Comparison of ENCODE assay signal across 8 cellular contexts in genomic region chr6:34247481-34248197, GRCh38. TPM values are rescaled to one million over a fixed set of nuclear protein-coding genes. Genes with fewer than 3 reads are reported as not detected.
DNase-seq lines count a peak whose midpoint lies in the region; ATAC-seq and TF ChIP-seq lines count a peak whose summit lies in the region.

No MANE protein-coding gene starts in this region.

- no peak for TF ChIP-seq CTCF in GM12864 (IDR thresholded peaks at IDR 0.05; ENCODE audit: low read depth, low read length, missing control alignments)
- TF ChIP-seq CTCF in PC-3 (conservative IDR thresholded peaks at IDR 0.05; ENCODE audit: low read depth, low read length): no peak
- TF ChIP-seq CTCF in retinal pigment epithelial cell (conservative IDR thresholded peaks at IDR 0.05; ENCODE audit: low read depth, low read length): no peak

- no TSS peak for BruUV-seq in PC-3 (replicated peaks; lab: Mats Ljungman, UMichigan)

- H3K9me3 ChIP-seq in PC-3 (ENCODE audit: low read length): no peaks in the 10 kb centered on the region

- intact Hi-C loops in PC-3 (cut with micrococcal nuclease): loop anchor here (2.0 to 5.0 kb wide), 3 partner anchors 93 to 360 kb away; no protein-coding TSS in a partner anchor

- H3K36me3 ChIP-seq in PC-3 (ENCODE audit: low read depth, low read length): peaks cover 15% of the 10 kb centered on the region; the same call in 1 of the 2 replicates

- DNase-seq in GM12864 (ENCODE audit: low read depth) (no peak), PC-3 (peak; percentile 52), erythroblast (lab: John Stamatoyannopoulos, UW) (peak; percentile 44 to 62), retinal pigment epithelial cell (ENCODE audit: low read depth) (no peak), cortex of kidney (lab: John Stamatoyannopoulos, UW) (no peak), germinal center (ENCODE audit: low spot score) (no peak), globus pallidus (ENCODE audit: low spot score) (no peak), DMS114 treated with DMSO at 0.1 percent for 48 hours (lab: John Stamatoyannopoulos, UW; ENCODE audit: unreplicated experiment) (no peak)

- H3K9ac ChIP-seq in PC-3 (ENCODE audit: low read length): no peak overlapping the region

- H3K4me1 ChIP-seq in PC-3 (ENCODE audit: insufficient read depth, low read length): peaks cover 67% of the 10 kb centered on the region

- no peaks in the 10 kb centered on the region for H3K27me3 ChIP-seq in PC-3 (ENCODE audit: low read length)

- ATAC-seq in PC-3: no peak

- POLR2A ChIA-PET in PC-3 (lab: Charles Lee; ENCODE audit: unreplicated experiment): interaction anchor here (0.7 kb wide), 1 partner anchor 23 kb away, joined by 3 read pairs; no protein-coding TSS in a partner anchor

- H3K79me2 ChIP-seq in PC-3 (ENCODE audit: low read length): peaks cover 13% of the 10 kb centered on the region; the same call in 1 of the 2 replicates

- 0 out of 2 replicates have a peak, but pooled peaks cover 3% of the 10 kb centered on the region for H4K20me1 ChIP-seq in PC-3 (ENCODE audit: low read length)

- no peaks in the 10 kb centered on the region for H3K9me2 ChIP-seq in PC-3 (replicated peaks; ENCODE audit: low read length)

- CTCF ChIA-PET in PC-3 (lab: Charles Lee): interaction anchor here (0.9 to 3.5 kb wide), 3 partner anchors 52 to 167 kb away, joined by 3 to 34 read pairs (median 3); no protein-coding TSS in a partner anchor

- peaks cover 16% of the 10 kb centered on the region for H3F3A ChIP-seq in PC-3 (ENCODE audit: low read length, unreplicated experiment)

- peak overlapping the region; percentile 94 for H3K4me2 ChIP-seq in PC-3 (ENCODE audit: low read length)

- H3K4me3 ChIP-seq in GM12864 (ENCODE audit: low read depth, low read length): peak overlapping the region; percentile 87; the same call in 1 of the 2 replicates
- peak overlapping the region; percentile 79 for H3K4me3 ChIP-seq in PC-3 (ENCODE audit: low read length)
- H3K4me3 ChIP-seq in retinal pigment epithelial cell (ENCODE audit: low read length): peak overlapping the region; percentile 81

- peak overlapping the region; percentile 60 for H3K27ac ChIP-seq in PC-3 (ENCODE audit: low read length)

- no peak for TF ChIP-seq POLR2A in erythroblast (IDR thresholded peaks at IDR 0.05; ENCODE audit: low read length)

- no peak overlapping the region for H2AFZ ChIP-seq in PC-3 (ENCODE audit: low read length)

RNA-seq across cellular contexts. Expression of gene SMIM29, which starts 1.2 kb away (rescaled TPM):
- total RNA-seq in PC-3 (2014; rRNA removed): 25.8 and 26.8 TPM in 2 replicates

RNA-seq across cellular contexts. Expression of gene HMGA1, which starts 11.0 kb away (rescaled TPM):
- total RNA-seq in PC-3 (2014; rRNA removed): 1,115 and 1,441 TPM in 2 replicates

Comparison
In these comparisons a context has a peak if more than half of its experiments do, and no peak if none do; other contexts are left out.
1. DNase-seq: peak in PC-3 (single experiment) and erythroblast (2 of 2); none in GM12864 (single experiment), retinal pigment epithelial cell (single experiment), cortex of kidney (single experiment), germinal center (single experiment), globus pallidus (single experiment) and DMS114 treated with DMSO at 0.1 percent for 48 hours (single experiment).
2. Peak in every context shown above with its lines, with median percentiles within 50 percentile points of each other: H3K4me3 ChIP-seq.